9 cellular contexts compared by ENCODE assay signal in the genomic region with DNA sequence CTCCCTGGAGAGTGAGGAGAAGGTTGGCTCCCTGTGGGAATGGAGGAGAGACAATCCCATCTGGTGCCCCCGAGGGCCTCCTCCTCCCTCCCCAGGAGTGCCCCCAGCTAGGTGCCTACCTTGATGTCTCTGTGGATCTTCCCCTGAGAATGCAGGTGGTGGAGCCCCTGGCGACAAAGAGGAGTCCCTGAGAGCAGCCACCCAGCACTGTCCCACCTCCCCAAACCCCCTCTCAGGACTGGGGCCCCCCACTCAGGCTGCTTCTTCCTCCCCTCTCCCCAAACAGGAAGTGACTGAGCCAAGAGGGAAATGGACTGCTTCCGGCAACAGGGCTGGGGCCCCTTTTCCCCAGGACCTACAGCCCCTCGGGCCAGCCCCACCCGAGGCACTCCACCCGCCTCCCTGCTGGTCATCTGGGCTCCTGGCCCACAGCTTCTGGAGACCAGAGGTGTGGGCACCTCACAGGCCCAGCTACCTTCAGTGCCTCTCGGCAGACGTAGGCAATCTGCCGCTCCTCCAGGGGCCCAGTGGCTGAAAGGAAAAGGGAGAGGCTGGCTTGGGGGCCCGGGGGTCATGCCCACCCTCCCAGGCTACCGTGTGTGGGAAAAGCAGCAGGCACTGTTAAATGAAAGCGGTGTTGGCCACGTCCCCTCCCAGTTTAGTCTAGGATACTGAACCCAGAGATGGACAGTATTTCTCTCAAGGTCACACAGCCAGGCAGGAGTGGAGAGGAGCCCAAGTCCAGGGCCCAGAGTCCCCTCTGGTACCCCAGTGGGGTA. TPM values are rescaled to one million over a fixed set of nuclear protein-coding genes. Genes with fewer than 3 reads are reported as not detected.
DNase-seq lines count a peak whose midpoint lies in the region; ATAC-seq and TF ChIP-seq lines count a peak whose summit lies in the region.
"Had no signal": no experiment of that assay in that cellular context is flagged by ENCODE, and none has a peak within 500 bp of the region (broad histone marks: within the 10 kb centered on the region; RNA-seq: fewer than 3 reads in every experiment).

No MANE protein-coding gene starts in this region.

- peak overlapping the region; percentile 7 to 57 for H3K27ac ChIP-seq in lung (ENCODE audit: low read depth in 1 of 2, low read length in 1 of 2)

- CTCF ChIA-PET in activated naive CD4-positive, alpha-beta T cell treated with anti-CD3 and anti-CD28 coated beads, Interleukin-2, amount 10 ng/mL, durations not matched to agents 7 days and 5 days (lab: Charles Lee), result interaction anchor here (1.0 kb wide), 1 partner anchor 11 kb away, joined by 3 read pairs; no protein-coding TSS in a partner anchor

- H3K27ac Mint-ChIP-seq in activated naive CD4-positive, alpha-beta T cell treated with anti-CD3 and anti-CD28 coated beads, Interleukin-2, amount 10 ng/mL, durations not matched to agents 7 days and 5 days, result peak overlapping the region; percentile 83
- peak overlapping the region; percentile 77 for H3K27ac Mint-ChIP-seq in activated naive CD8-positive, alpha-beta T cell treated with anti-CD3 and anti-CD28 coated beads for 36 hours
- no peak overlapping the region for H3K27ac Mint-ChIP-seq in type B pancreatic cell

- H3K36me3 ChIP-seq in lung (ENCODE audit: control insufficient read depth in 2 of 2, insufficient read depth in 2 of 2, low read length in 2 of 2), result peaks cover 0 to 23% of the 10 kb centered on the region in 2 donors

- ATAC-seq in lung (ENCODE audit: insufficient read depth, low FRiP score) (no peak), HG03378 (IDR thresholded peaks at IDR 0.05; ENCODE audit: unreplicated experiment) (no peak), HG02678 (IDR thresholded peaks at IDR 0.05; ENCODE audit: unreplicated experiment) (no peak)

- TF ChIP-seq CTCF in lung (IDR thresholded peaks at IDR 0.05; ENCODE audit: control extremely low read depth, extremely low read depth), result no peak
- TF ChIP-seq CTCF in type B pancreatic cell (conservative IDR thresholded peaks at IDR 0.05), result no peak

- H3K9me3 ChIP-seq in lung (ENCODE audit: control insufficient read depth in 2 of 2, insufficient read depth in 1 of 2, low read length in 1 of 2), result no peaks in the 10 kb centered on the region

- H3K36me3 Mint-ChIP-seq in activated naive CD4-positive, alpha-beta T cell treated with anti-CD3 and anti-CD28 coated beads, Interleukin-2, amount 10 ng/mL, durations not matched to agents 7 days and 5 days, result peaks cover 29% of the 10 kb centered on the region
- peaks cover 2% of the 10 kb centered on the region for H3K36me3 Mint-ChIP-seq in activated naive CD8-positive, alpha-beta T cell treated with anti-CD3 and anti-CD28 coated beads for 36 hours
- H3K36me3 Mint-ChIP-seq in type B pancreatic cell, result no peaks in the 10 kb centered on the region

- DNase-seq in activated naive CD4-positive, alpha-beta T cell treated with anti-CD3 and anti-CD28 coated beads, Interleukin-2, amount 10 ng/mL, durations not matched to agents 7 days and 5 days, result peak; percentile 38
- no peak for DNase-seq in activated naive CD4-positive, alpha-beta T cell treated with Interleukin-2 at 50 U/mL for 16 hours
- no peak for DNase-seq in activated naive CD8-positive, alpha-beta T cell treated with anti-CD3 and anti-CD28 coated beads for 36 hours
- DNase-seq in lung (ENCODE audit: low spot score), result no peak
- DNase-seq in type B pancreatic cell (ENCODE audit: extremely low spot score, unreplicated experiment), result no peak
- no peak for DNase-seq in DMS 273 treated with DMSO at 0.1 percent for 48 hours (lab: John Stamatoyannopoulos, UW)
- DNase-seq: DMS79 had no signal

- peaks cover 36% of the 10 kb centered on the region for H3K4me1 Mint-ChIP-seq in activated naive CD4-positive, alpha-beta T cell treated with anti-CD3 and anti-CD28 coated beads, Interleukin-2, amount 10 ng/mL, durations not matched to agents 7 days and 5 days
- H3K4me1 Mint-ChIP-seq in activated naive CD8-positive, alpha-beta T cell treated with anti-CD3 and anti-CD28 coated beads for 36 hours, result peaks cover 19% of the 10 kb centered on the region
- peaks cover 8% of the 10 kb centered on the region for H3K4me1 Mint-ChIP-seq in type B pancreatic cell (ENCODE audit: unreplicated experiment)

- H3K4me3 Mint-ChIP-seq in activated naive CD4-positive, alpha-beta T cell treated with anti-CD3 and anti-CD28 coated beads, Interleukin-2, amount 10 ng/mL, durations not matched to agents 7 days and 5 days, result peak overlapping the region; percentile 82
- H3K4me3 Mint-ChIP-seq in activated naive CD8-positive, alpha-beta T cell treated with anti-CD3 and anti-CD28 coated beads for 36 hours, result peak overlapping the region; percentile 82
- peak overlapping the region; percentile 76 for H3K4me3 Mint-ChIP-seq in type B pancreatic cell

- H3K9me3 Mint-ChIP-seq in activated naive CD4-positive, alpha-beta T cell treated with anti-CD3 and anti-CD28 coated beads, Interleukin-2, amount 10 ng/mL, durations not matched to agents 7 days and 5 days, result no peaks in the 10 kb centered on the region
- no peaks in the 10 kb centered on the region for H3K9me3 Mint-ChIP-seq in activated naive CD8-positive, alpha-beta T cell treated with anti-CD3 and anti-CD28 coated beads for 36 hours
- H3K9me3 Mint-ChIP-seq in type B pancreatic cell, result no peaks in the 10 kb centered on the region

- 13 to 33% methylated on average over 13 of the region's 13 CpGs for WGBS in lung, 2 donors

- H3K27me3 Mint-ChIP-seq in activated naive CD4-positive, alpha-beta T cell treated with anti-CD3 and anti-CD28 coated beads, Interleukin-2, amount 10 ng/mL, durations not matched to agents 7 days and 5 days, result no peaks in the 10 kb centered on the region
- no peaks in the 10 kb centered on the region for H3K27me3 Mint-ChIP-seq in activated naive CD8-positive, alpha-beta T cell treated with anti-CD3 and anti-CD28 coated beads for 36 hours
- H3K27me3 Mint-ChIP-seq in type B pancreatic cell, result no peaks in the 10 kb centered on the region

- peak overlapping the region; percentile 7 for H3K4me3 ChIP-seq in lung

- H3K27me3 ChIP-seq in lung (ENCODE audit: control insufficient read depth, insufficient read depth), result no peaks in the 10 kb centered on the region

- H3K4me1 ChIP-seq in lung (ENCODE audit: control insufficient read depth in 2 of 2, insufficient read depth in 2 of 2, low read length in 2 of 2), result peaks cover 0 to 11% of the 10 kb centered on the region in 2 donors

RNA-seq across cellular contexts. Expression of gene MAP4K2, which starts 1.2 kb away (rescaled TPM):
- total RNA-seq in activated naive CD8-positive, alpha-beta T cell treated with anti-CD3 and anti-CD28 coated beads for 36 hours, result 10 to 100 TPM; 60.4 to 63.8 TPM
- total RNA-seq in lung, result 10 to 100 TPM; 23.3 to 41.8 TPM
- 10 to 100 TPM; 15.0 to 24.3 TPM for polyA plus RNA-seq in lung
- 8.6 and 20.2 TPM in 2 replicates for total RNA-seq in type B pancreatic cell (ENCODE audit: low replicate concordance)

RNA-seq across cellular contexts. Expression of gene MEN1, which starts 8.6 kb away (rescaled TPM):
- total RNA-seq in activated naive CD8-positive, alpha-beta T cell treated with anti-CD3 and anti-CD28 coated beads for 36 hours, result 10 to 100 TPM; 35.8 to 37.0 TPM
- total RNA-seq in lung (10 to 100 TPM; 18.8 to 24.9 TPM), type B pancreatic cell (ENCODE audit: low replicate concordance) (35.5 and 50.6 TPM in 2 replicates)
- polyA plus RNA-seq in lung, result 10 to 100 TPM; 15.0 to 18.5 TPM

RNA-seq across cellular contexts. Expression of gene SF1, which starts 23.4 kb away (rescaled TPM):
- 100 to 1,000 TPM; 453 to 463 TPM for total RNA-seq in activated naive CD8-positive, alpha-beta T cell treated with anti-CD3 and anti-CD28 coated beads for 36 hours
- total RNA-seq in lung (100 to 1,000 TPM; 196 to 213 TPM), type B pancreatic cell (ENCODE audit: low replicate concordance) (315 and 450 TPM in 2 replicates)
- polyA plus RNA-seq in lung, result 10 to 100 TPM; 76.2 to 97.8 TPM

RNA-seq across cellular contexts. Expression of gene PYGM, which starts 42.0 kb away (rescaled TPM):
- total RNA-seq in activated naive CD8-positive, alpha-beta T cell treated with anti-CD3 and anti-CD28 coated beads for 36 hours, result 1 to 10 TPM; 1.6 to 1.8 TPM
- 1 to 10 TPM; 3.7 to 3.8 TPM for total RNA-seq in lung
- polyA plus RNA-seq in lung, result 1 to 10 TPM; 1.2 TPM
- 2.0 and 239 TPM in 2 replicates for total RNA-seq in type B pancreatic cell (ENCODE audit: low replicate concordance)

RNA-seq across cellular contexts. Expression of gene CDC42BPG, which starts 42.7 kb away (rescaled TPM):
- under 1 TPM; 0.46 to 0.54 TPM for total RNA-seq in activated naive CD8-positive, alpha-beta T cell treated with anti-CD3 and anti-CD28 coated beads for 36 hours
- 10 to 100 TPM; 11.2 to 23.5 TPM for total RNA-seq in lung
- 1 to 10 TPM; 7.1 to 10.0 TPM for polyA plus RNA-seq in lung
- 20.1 and 47.7 TPM in 2 replicates for total RNA-seq in type B pancreatic cell (ENCODE audit: low replicate concordance)
